In the genomic region with DNA sequence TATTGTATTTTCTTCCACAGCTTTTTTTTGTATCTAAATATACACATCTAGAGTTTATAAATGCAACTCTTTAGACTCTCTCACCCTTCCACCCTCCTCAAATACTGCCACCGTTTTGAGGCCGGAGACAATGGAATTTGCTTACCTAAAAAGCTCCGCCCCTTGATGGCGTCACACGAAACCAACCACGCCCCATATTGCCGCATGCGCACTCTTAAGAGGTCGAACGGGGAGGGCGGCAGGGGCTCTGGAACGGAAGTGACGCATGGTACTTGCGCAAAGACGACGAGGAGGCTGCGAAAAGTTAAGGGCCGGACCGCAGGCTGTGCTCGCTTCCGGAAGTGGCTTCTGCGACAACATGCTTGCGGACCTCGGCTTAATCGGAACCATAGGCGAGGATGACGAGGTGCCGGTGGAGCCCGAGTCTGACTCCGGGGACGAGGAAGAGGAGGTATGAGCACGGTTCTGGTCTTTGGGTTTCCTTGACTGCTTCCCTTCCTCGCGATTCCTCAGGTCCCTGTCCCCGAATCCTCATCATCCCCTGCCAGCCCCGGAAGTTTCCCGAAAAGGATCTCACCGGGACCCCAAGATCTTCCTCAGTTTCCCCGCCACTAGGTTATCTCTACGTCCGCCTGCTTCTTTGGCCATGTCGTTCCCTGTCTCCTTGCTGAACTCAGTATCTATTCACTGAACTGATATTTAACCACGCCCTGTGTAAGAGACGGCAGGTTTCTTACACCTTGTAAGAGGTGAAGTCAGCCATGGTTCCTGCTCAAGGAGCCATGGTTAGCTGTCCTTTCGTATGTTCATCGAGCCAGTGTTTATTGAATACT, we compare ENCODE assay signal across 8 cellular contexts.
A peak's percentile ranks its signal among the peaks of the same experiment; 100 is the strongest.
DNase-seq lines count a peak whose midpoint lies in the region; ATAC-seq lines count a peak whose summit lies in the region.

A gene with protein sequence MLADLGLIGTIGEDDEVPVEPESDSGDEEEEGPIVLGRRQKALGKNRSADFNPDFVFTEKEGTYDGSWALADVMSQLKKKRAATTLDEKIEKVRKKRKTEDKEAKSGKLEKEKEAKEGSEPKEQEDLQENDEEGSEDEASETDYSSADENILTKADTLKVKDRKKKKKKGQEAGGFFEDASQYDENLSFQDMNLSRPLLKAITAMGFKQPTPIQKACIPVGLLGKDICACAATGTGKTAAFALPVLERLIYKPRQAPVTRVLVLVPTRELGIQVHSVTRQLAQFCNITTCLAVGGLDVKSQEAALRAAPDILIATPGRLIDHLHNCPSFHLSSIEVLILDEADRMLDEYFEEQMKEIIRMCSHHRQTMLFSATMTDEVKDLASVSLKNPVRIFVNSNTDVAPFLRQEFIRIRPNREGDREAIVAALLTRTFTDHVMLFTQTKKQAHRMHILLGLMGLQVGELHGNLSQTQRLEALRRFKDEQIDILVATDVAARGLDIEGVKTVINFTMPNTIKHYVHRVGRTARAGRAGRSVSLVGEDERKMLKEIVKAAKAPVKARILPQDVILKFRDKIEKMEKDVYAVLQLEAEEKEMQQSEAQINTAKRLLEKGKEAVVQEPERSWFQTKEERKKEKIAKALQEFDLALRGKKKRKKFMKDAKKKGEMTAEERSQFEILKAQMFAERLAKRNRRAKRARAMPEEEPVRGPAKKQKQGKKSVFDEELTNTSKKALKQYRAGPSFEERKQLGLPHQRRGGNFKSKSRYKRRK (plus strand): TSS at position 326 of the 833 bp plus-strand sequence. CDS start 33 bp downstream, at position 359.

- ATAC-seq in GM19023 (IDR thresholded peaks at IDR 0.05; ENCODE audit: unreplicated experiment): peak; percentile 94
- ATAC-seq in HG03280 (IDR thresholded peaks at IDR 0.05; ENCODE audit: unreplicated experiment): peak; percentile 89
- peak; percentile 94 for ATAC-seq in central memory CD8-positive, alpha-beta T cell (replicated peaks; ENCODE audit: extremely low read depth, poor library complexity, severe bottlenecking)

- H3K9me3 Mint-ChIP-seq in central memory CD8-positive, alpha-beta T cell: no peaks in the 10 kb centered on the region

- DNase-seq in AG08396 (ENCODE audit: low spot score) (peak; percentile 97), NCI-H446 (lab: John Stamatoyannopoulos, UW) (peak; percentile 98 to 99), iris pigment epithelial cell (ENCODE audit: low read depth) (peak; percentile 98)
- DNase-seq in activated CD4-positive, CD25-positive, alpha-beta regulatory T cell treated with anti-CD3 and anti-CD28 coated beads, Interleukin-2, amount 50 U/mL, for 16 hours (ENCODE audit: low read depth, low spot score): peak; percentile 95
- DNase-seq in central memory CD8-positive, alpha-beta T cell (ENCODE audit: low spot score in 2 of 2): peak; percentile 98
- peak; percentile 94 for DNase-seq in stimulated activated CD4-positive, alpha-beta T cell treated with anti-CD3 and anti-CD28 coated beads, Interleukin-12 subunit alpha, Interleukin-12 subunit beta, amount 100 ng/mL, for 24 hours (ENCODE audit: low read depth in 2 of 2)

- peak within 1 kb of the TSS; percentile 88 for H3K4me3 Mint-ChIP-seq in central memory CD8-positive, alpha-beta T cell

- H3K27ac Mint-ChIP-seq in central memory CD8-positive, alpha-beta T cell (ENCODE audit: low read depth): peak within 1 kb of the TSS; percentile 93

- H3K27me3 Mint-ChIP-seq in central memory CD8-positive, alpha-beta T cell: no peaks in the 10 kb centered on the region

- peaks cover 26% of the 10 kb centered on the region for H3K4me1 Mint-ChIP-seq in central memory CD8-positive, alpha-beta T cell

- H3K36me3 Mint-ChIP-seq in central memory CD8-positive, alpha-beta T cell (ENCODE audit: insufficient read depth): peaks cover 40% of the 10 kb centered on the region

Comparison
In these comparisons a context has a peak if more than half of its experiments do, and no peak if none do; other contexts are left out.
1. Peak in every context shown above with its lines: DNase-seq and ATAC-seq.